1 cellular context compared by ENCODE assay signal in genomic region chr20:47455133-47456040, GRCh38.
TF ChIP-seq lines count a peak whose summit lies in the region.

No MANE protein-coding gene starts in this region.

TF ChIP-seq in HepG2, 621 proteins besides CTCF, POLR2A, EP300 and RAD21 (continued from another document and continues in another):
- TF ChIP-seq RERE (CRISPR knock-in tag; IDR thresholded peaks at IDR 0.05; ENCODE audit: low read depth), result peak; percentile 98
- no peak for TF ChIP-seq EZH2 (conservative IDR thresholded peaks at IDR 0.05; ENCODE audit: low read depth, low read length)
- peak; percentile 53; the same call in 1 of the 2 replicates for TF ChIP-seq ZNF275 (CRISPR knock-in tag; IDR thresholded peaks at IDR 0.05; ENCODE audit: borderline replicate concordance)
- TF ChIP-seq PBX2 (CRISPR knock-in tag; IDR thresholded peaks at IDR 0.05), result no peak
- peak; percentile 93 for TF ChIP-seq TOPORS (CRISPR knock-in tag; IDR thresholded peaks at IDR 0.05)
- peak; percentile 98 for TF ChIP-seq FOXA3 (CRISPR knock-in tag; IDR thresholded peaks at IDR 0.05)
- TF ChIP-seq ETV6 (CRISPR knock-in tag; conservative IDR thresholded peaks at IDR 0.05), result 0 out of 2 replicates have a peak, but pooled peaks have one; percentile 20
- TF ChIP-seq PCBP1 (IDR thresholded peaks at IDR 0.05; ENCODE audit: borderline replicate concordance, low read depth, low read length), result no peak
- TF ChIP-seq MLXIP (CRISPR knock-in tag; IDR thresholded peaks at IDR 0.05; ENCODE audit: borderline replicate concordance), result peak; percentile 82
- peak; percentile 65; the same call in 1 of the 2 replicates for TF ChIP-seq EHMT2 (IDR thresholded peaks at IDR 0.05; ENCODE audit: borderline replicate concordance, low read depth, low read length)
- no peak for TF ChIP-seq ZNF235 (CRISPR knock-in tag; IDR thresholded peaks at IDR 0.05; ENCODE audit: borderline replicate concordance)
- TF ChIP-seq POLR2AphosphoS2 (IDR thresholded peaks at IDR 0.05; ENCODE audit: low read depth, low read length), result no peak
- no peak for TF ChIP-seq NFKBIZ (CRISPR knock-in tag; IDR thresholded peaks at IDR 0.05)
- no peak for TF ChIP-seq ZFP36 (IDR thresholded peaks at IDR 0.05; ENCODE audit: borderline replicate concordance, low read depth, low read length, partially characterized antibody)
- TF ChIP-seq RFXANK (CRISPR knock-in tag; IDR thresholded peaks at IDR 0.05), result no peak
- TF ChIP-seq NR2F2 (IDR thresholded peaks at IDR 0.05; ENCODE audit: borderline replicate concordance, low read depth), result peak; percentile 94
- peak; percentile 99 for TF ChIP-seq SOX5 (CRISPR knock-in tag; IDR thresholded peaks at IDR 0.05; ENCODE audit: borderline replicate concordance)
- no peak for TF ChIP-seq SCMH1 (CRISPR knock-in tag; IDR thresholded peaks at IDR 0.05; ENCODE audit: borderline replicate concordance)
- peak; percentile 92; the same call in 1 of the 2 replicates for TF ChIP-seq FOXK1 (CRISPR knock-in tag; IDR thresholded peaks at IDR 0.05; ENCODE audit: borderline replicate concordance, low read depth)
- peak; percentile 81; the same call in 1 of the 2 replicates for TF ChIP-seq THAP11 (CRISPR knock-in tag; IDR thresholded peaks at IDR 0.05)
- no peak for TF ChIP-seq CENPX (CRISPR knock-in tag; IDR thresholded peaks at IDR 0.05)
- TF ChIP-seq TBX3 (IDR thresholded peaks at IDR 0.05; ENCODE audit: borderline replicate concordance), result peak; percentile 96
- TF ChIP-seq ZNF788 (CRISPR knock-in tag; IDR thresholded peaks at IDR 0.05; ENCODE audit: borderline replicate concordance), result peak; percentile 67; the same call in 1 of the 2 replicates
- TF ChIP-seq ZSCAN29 (CRISPR knock-in tag; conservative IDR thresholded peaks at IDR 0.05), result peak; percentile 98
- peak; percentile 75 for TF ChIP-seq ZNF605 (CRISPR knock-in tag; IDR thresholded peaks at IDR 0.05)
- TF ChIP-seq ZNF563 (CRISPR knock-in tag; IDR thresholded peaks at IDR 0.05), result no peak
- no peak for TF ChIP-seq EED (CRISPR knock-in tag; IDR thresholded peaks at IDR 0.05)
- peak; percentile 63; the same call in 1 of the 2 replicates for TF ChIP-seq ZNF274 (CRISPR knock-in tag; IDR thresholded peaks at IDR 0.05)
- TF ChIP-seq PLRG1 (conservative IDR thresholded peaks at IDR 0.05), result no peak
- no peak for TF ChIP-seq BATF2 (CRISPR knock-in tag; IDR thresholded peaks at IDR 0.05)
- no peak for TF ChIP-seq ZKSCAN5 (CRISPR knock-in tag; IDR thresholded peaks at IDR 0.05)
- TF ChIP-seq ARNT (IDR thresholded peaks at IDR 0.05), result no peak
- peak; percentile 88 for TF ChIP-seq THRA (CRISPR knock-in tag; IDR thresholded peaks at IDR 0.05; ENCODE audit: borderline replicate concordance)
- peak; percentile 66; the same call in 1 of the 2 replicates for TF ChIP-seq AKAP8 (CRISPR knock-in tag; IDR thresholded peaks at IDR 0.05)
- peak; percentile 89 for TF ChIP-seq PPARG (CRISPR knock-in tag; conservative IDR thresholded peaks at IDR 0.05)
- TF ChIP-seq DR1 (CRISPR knock-in tag; IDR thresholded peaks at IDR 0.05), result no peak; the same call in 1 of the 2 replicates
- TF ChIP-seq ISX (CRISPR knock-in tag; conservative IDR thresholded peaks at IDR 0.05), result 0 out of 2 replicates have a peak, but pooled peaks have one; percentile 12
- TF ChIP-seq ZFP91 (CRISPR knock-in tag; IDR thresholded peaks at IDR 0.05; ENCODE audit: borderline replicate concordance), result no peak; the same call in 1 of the 2 replicates
- peak; percentile 47; the same call in 1 of the 2 replicates for TF ChIP-seq TFDP1 (CRISPR knock-in tag; IDR thresholded peaks at IDR 0.05; ENCODE audit: borderline replicate concordance)
- TF ChIP-seq DZIP1 (CRISPR knock-in tag; IDR thresholded peaks at IDR 0.05), result no peak
